8 cellular contexts compared by ENCODE assay signal in the genomic region with DNA sequence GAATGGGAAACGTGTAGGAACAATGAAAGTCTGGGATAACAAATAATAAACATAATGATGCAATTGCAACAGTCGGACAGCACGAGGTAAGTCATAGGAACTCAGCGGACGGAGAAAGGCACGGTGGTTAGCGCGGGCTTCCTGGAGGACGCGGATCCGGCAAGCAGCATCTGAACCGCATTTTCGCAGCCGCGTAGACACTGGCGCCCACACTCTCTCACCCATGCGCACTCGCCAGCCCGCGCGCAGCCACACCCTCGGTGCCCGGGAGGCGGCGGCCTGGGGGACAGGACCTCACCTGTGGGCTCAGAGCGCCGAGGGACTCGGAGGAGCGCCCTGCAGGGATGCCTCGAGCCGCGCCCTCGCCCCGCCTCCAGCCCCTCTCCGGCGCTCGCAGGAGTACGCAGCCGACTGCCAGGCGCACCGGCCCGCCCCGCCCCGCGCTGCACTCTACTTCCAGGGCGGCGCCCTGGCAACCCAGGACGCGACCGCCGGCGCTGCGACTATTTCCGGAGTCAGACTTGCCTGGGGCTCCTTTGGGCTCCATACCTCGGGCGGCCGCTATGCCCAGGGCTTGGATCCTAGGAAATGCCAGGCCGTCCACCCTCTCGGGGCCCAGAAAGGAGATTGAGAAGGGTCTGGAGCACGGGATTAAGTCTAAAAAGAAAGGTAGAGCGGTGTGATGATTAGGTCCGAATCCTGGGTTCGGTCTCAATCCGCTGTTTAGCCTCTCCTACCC. TPM values are rescaled to one million over a fixed set of nuclear protein-coding genes. Genes with fewer than 3 reads are reported as not detected.
A peak's percentile ranks its signal among the peaks of the same experiment; 100 is the strongest.
DNase-seq lines count a peak whose midpoint lies in the region; ATAC-seq and TF ChIP-seq lines count a peak whose summit lies in the region.

TTLL1 (minus strand) TSS at position 413 of the 739 bp plus-strand sequence. CDS start 13,805 bp downstream, outside the sequence.

- H3K36me3 ChIP-seq in lower lobe of right lung = no peaks in the 10 kb centered on the region

- ATAC-seq in GM19035 (IDR thresholded peaks at IDR 0.05; ENCODE audit: unreplicated experiment) = peak; percentile 90
- ATAC-seq in HG03439 (IDR thresholded peaks at IDR 0.05; ENCODE audit: unreplicated experiment) = peak; percentile 78
- peak; percentile 97 to 99 for ATAC-seq in lower lobe of right lung

- no peaks in the 10 kb centered on the region for H3K9me3 ChIP-seq in lower lobe of right lung

- intact Hi-C loops in lower lobe of right lung (cut with DNase I) = no loop called here

- peak within 1 kb of the TSS; percentile 70 for H3K27ac ChIP-seq in lower lobe of right lung

- TF ChIP-seq CTCF in AG10803 (conservative IDR thresholded peaks at IDR 0.05; ENCODE audit: low read length) = no peak
- TF ChIP-seq CTCF in lower lobe of right lung (IDR thresholded peaks at IDR 0.05) = no peak

- H3K4me3 ChIP-seq in AG10803 (ENCODE audit: low read length) (peak within 1 kb of the TSS; percentile 82), lower lobe of right lung (peak within 1 kb of the TSS; percentile 80)

- H3K27me3 ChIP-seq in lower lobe of right lung (ENCODE audit: low read depth) = no peaks in the 10 kb centered on the region

- H3K4me1 ChIP-seq in lower lobe of right lung = peaks cover 9% of the 10 kb centered on the region

- DNase-seq in AG10803 (ENCODE audit: low read depth) (peak; percentile 81), NCI-H748 (lab: John Stamatoyannopoulos, UW; ENCODE audit: unreplicated experiment) (peak; percentile 97), ecto neural progenitor cell (ENCODE audit: low spot score) (peak; percentile 93), lower lobe of right lung (peak; percentile 95)
- DNase-seq in activated CD4-positive, alpha-beta T cell treated with anti-CD3 and anti-CD28 coated beads, Interleukin-2, amount 50 U/mL, for 48 hours = peak; percentile 91 to 92
- peak; percentile 60 to 82 (median 64) for DNase-seq in stimulated activated CD4-positive, alpha-beta T cell treated with anti-CD3 and anti-CD28 coated beads, TNF-alpha, amount 100 ng/mL, for 1 hour (ENCODE audit: low read depth in 3 of 3, low spot score in 1 of 3)

RNA-seq across cellular contexts. Expression of gene TTLL1, which starts in this region (rescaled TPM):
- total RNA-seq in lower lobe of right lung = 5.4 TPM

Comparison
In these comparisons a context has a peak if more than half of its experiments do, and no peak if none do; other contexts are left out.
1. Peak in every context shown above with its lines: DNase-seq, ATAC-seq, H3K4me3 ChIP-seq and H3K27ac ChIP-seq.